20 cellular contexts compared by ENCODE assay signal in genomic region chr11:12478743-12479142, GRCh38.
DNase-seq lines count a peak whose midpoint lies in the region; ATAC-seq and TF ChIP-seq lines count a peak whose summit lies in the region.
"Had no signal": no experiment of that assay in that cellular context is flagged by ENCODE, and none has a peak within 500 bp of the region (broad histone marks: within the 10 kb centered on the region; RNA-seq: fewer than 3 reads in every experiment).

No MANE protein-coding gene starts in this region.

- H3K36me3 ChIP-seq in RWPE2 (ENCODE audit: low read depth) = no peaks in the 10 kb centered on the region
- no peaks in the 10 kb centered on the region for H3K36me3 ChIP-seq in CD8-positive, alpha-beta memory T cell (ENCODE audit: insufficient read depth, low read length)
- no peaks in the 10 kb centered on the region for H3K36me3 ChIP-seq in H7 (replicated peaks; ENCODE audit: control insufficient read depth, insufficient read depth, low read length)
- H3K36me3 ChIP-seq: ovary had no signal

- CTCF ChIA-PET in CD8-positive, alpha-beta memory T cell (lab: Charles Lee) = interaction anchor here (1.2 kb wide), 1 partner anchor 10 kb away, joined by 4 read pairs; no protein-coding TSS in a partner anchor

- no peaks in the 10 kb centered on the region for H3K27me3 Mint-ChIP-seq in mesothelial cell of epicardium (ENCODE audit: low read depth)
- peaks cover 5% of the 10 kb centered on the region in 2 donors for H3K27me3 Mint-ChIP-seq in CD8-positive, alpha-beta memory T cell
- H3K27me3 Mint-ChIP-seq: activated CD4-positive, alpha-beta T cell treated with anti-CD3 and anti-CD28 coated beads, Interleukin-2, amount 10 ng/mL, durations not matched to agents 24 days and 14 days; activated naive CD4-positive, alpha-beta T cell treated with anti-CD3 and anti-CD28 coated beads, Interleukin-2, amount 50 U/mL, for 24 hours; brain; stimulated activated naive CD8-positive, alpha-beta T cell treated with anti-CD3 and anti-CD28 coated beads, Interleukin-15, amount 100 ng/mL, for 72 hours had no signal

- TF ChIP-seq CTCF in AG09309 (IDR thresholded peaks at IDR 0.05; ENCODE audit: control insufficient read depth, insufficient read depth, low read depth, low read length, missing control alignments) (no peak), RWPE2 (IDR thresholded peaks at IDR 0.05; ENCODE audit: poor library complexity, severe bottlenecking) (no peak), fibroblast of pulmonary artery (IDR thresholded peaks at IDR 0.05; ENCODE audit: low read length, missing control alignments) (no peak), mesothelial cell of epicardium (IDR thresholded peaks at IDR 0.05; ENCODE audit: unreplicated experiment) (no peak)

- no peaks in the 10 kb centered on the region for H3K9me3 Mint-ChIP-seq in mesothelial cell of epicardium
- no peaks in the 10 kb centered on the region for H3K9me3 Mint-ChIP-seq in CD8-positive, alpha-beta memory T cell
- H3K9me3 Mint-ChIP-seq: activated CD4-positive, alpha-beta T cell treated with anti-CD3 and anti-CD28 coated beads, Interleukin-2, amount 10 ng/mL, durations not matched to agents 24 days and 14 days; activated naive CD4-positive, alpha-beta T cell treated with anti-CD3 and anti-CD28 coated beads, Interleukin-2, amount 50 U/mL, for 24 hours; brain; stimulated activated naive CD8-positive, alpha-beta T cell treated with anti-CD3 and anti-CD28 coated beads, Interleukin-15, amount 100 ng/mL, for 72 hours had no signal

- H3K27ac ChIP-seq in RWPE2 (ENCODE audit: poor library complexity, severe bottlenecking) = no peak overlapping the region
- H3K27ac ChIP-seq in CD8-positive, alpha-beta memory T cell (ENCODE audit: low read depth, low read length) = no peak overlapping the region
- H3K27ac ChIP-seq: A549, ovary, SK-N-MC had no signal

- no peak overlapping the region for H3K4me3 ChIP-seq in AG09309 (ENCODE audit: control insufficient read depth, low read depth, low read length)
- H3K4me3 ChIP-seq in RWPE2 (ENCODE audit: severe bottlenecking) = no peak overlapping the region
- H3K4me3 ChIP-seq in fibroblast of pulmonary artery (replicated peaks; ENCODE audit: low read depth, low read length) = no peak overlapping the region
- no peak overlapping the region for H3K4me3 ChIP-seq in CD8-positive, alpha-beta memory T cell (ENCODE audit: low read length)
- H3K4me3 ChIP-seq in H7 (ENCODE audit: insufficient read depth, low read depth, low read length) = no peak overlapping the region
- H3K4me3 ChIP-seq: A549, K562, ovary, SK-N-MC had no signal

- H3K4me1 Mint-ChIP-seq in mesothelial cell of epicardium = peaks cover 4% of the 10 kb centered on the region
- no peaks in the 10 kb centered on the region for H3K4me1 Mint-ChIP-seq in CD8-positive, alpha-beta memory T cell
- H3K4me1 Mint-ChIP-seq: activated CD4-positive, alpha-beta T cell treated with anti-CD3 and anti-CD28 coated beads, Interleukin-2, amount 10 ng/mL, durations not matched to agents 24 days and 14 days; activated naive CD4-positive, alpha-beta T cell treated with anti-CD3 and anti-CD28 coated beads, Interleukin-2, amount 50 U/mL, for 24 hours; stimulated activated naive CD8-positive, alpha-beta T cell treated with anti-CD3 and anti-CD28 coated beads, Interleukin-15, amount 100 ng/mL, for 72 hours had no signal

- H3K4me1 ChIP-seq in RWPE2 (ENCODE audit: insufficient read depth, poor library complexity, severe bottlenecking) = peaks cover 7% of the 10 kb centered on the region
- H3K4me1 ChIP-seq in CD8-positive, alpha-beta memory T cell (ENCODE audit: insufficient read depth, low read length) = no peaks in the 10 kb centered on the region
- H3K4me1 ChIP-seq: A549 had no signal

- no peaks in the 10 kb centered on the region for H3K9me3 ChIP-seq in RWPE2 (ENCODE audit: severe bottlenecking)
- H3K9me3 ChIP-seq in CD8-positive, alpha-beta memory T cell (ENCODE audit: low read length) = no peaks in the 10 kb centered on the region
- H3K9me3 ChIP-seq: A549, ovary had no signal

- ATAC-seq in RWPE2 (ENCODE audit: low read depth) = peak; percentile 68
- ATAC-seq in GM21367 (IDR thresholded peaks at IDR 0.05; ENCODE audit: unreplicated experiment) = no peak
- ATAC-seq: A549; HCT116; K562; stimulated activated naive CD8-positive, alpha-beta T cell treated with anti-CD3 and anti-CD28 coated beads, Interleukin-15, amount 100 ng/mL, for 72 hours had no signal

- no peak overlapping the region for H3K4me3 Mint-ChIP-seq in mesothelial cell of epicardium
- no peak overlapping the region for H3K4me3 Mint-ChIP-seq in CD8-positive, alpha-beta memory T cell
- H3K4me3 Mint-ChIP-seq: activated CD4-positive, alpha-beta T cell treated with anti-CD3 and anti-CD28 coated beads, Interleukin-2, amount 10 ng/mL, durations not matched to agents 24 days and 14 days; activated naive CD4-positive, alpha-beta T cell treated with anti-CD3 and anti-CD28 coated beads, Interleukin-2, amount 50 U/mL, for 24 hours; brain; stimulated activated naive CD8-positive, alpha-beta T cell treated with anti-CD3 and anti-CD28 coated beads, Interleukin-15, amount 100 ng/mL, for 72 hours had no signal

- H3K27me3 ChIP-seq in RWPE2 (ENCODE audit: insufficient read depth, poor library complexity, severe bottlenecking) (no peaks in the 10 kb centered on the region), H7 (ENCODE audit: control insufficient read depth, insufficient read depth, low read length) (no peaks in the 10 kb centered on the region)
- no peaks in the 10 kb centered on the region for H3K27me3 ChIP-seq in CD8-positive, alpha-beta memory T cell (ENCODE audit: insufficient read depth, low read length, poor library complexity, severe bottlenecking)
- H3K27me3 ChIP-seq: ovary had no signal

- H3K27ac Mint-ChIP-seq in mesothelial cell of epicardium = peak overlapping the region; percentile 48
- H3K27ac Mint-ChIP-seq in CD8-positive, alpha-beta memory T cell = no peak overlapping the region
- H3K27ac Mint-ChIP-seq: activated CD4-positive, alpha-beta T cell treated with anti-CD3 and anti-CD28 coated beads, Interleukin-2, amount 10 ng/mL, durations not matched to agents 24 days and 14 days; activated naive CD4-positive, alpha-beta T cell treated with anti-CD3 and anti-CD28 coated beads, Interleukin-2, amount 50 U/mL, for 24 hours had no signal

- H3K36me3 Mint-ChIP-seq in mesothelial cell of epicardium = peaks cover 49% of the 10 kb centered on the region
- H3K36me3 Mint-ChIP-seq in CD8-positive, alpha-beta memory T cell = peaks cover 0 to 8% (median 0%) of the 10 kb centered on the region in 3 donors
- H3K36me3 Mint-ChIP-seq: activated naive CD4-positive, alpha-beta T cell treated with anti-CD3 and anti-CD28 coated beads, Interleukin-2, amount 50 U/mL, for 24 hours had no signal

- peak; percentile 47 for DNase-seq in AG09309 (ENCODE audit: low read depth)
- DNase-seq in RWPE2 (ENCODE audit: low spot score) = no peak
- peak; percentile 62 for DNase-seq in fibroblast of pulmonary artery (ENCODE audit: low read depth)
- DNase-seq in mesothelial cell of epicardium (ENCODE audit: low spot score in 2 of 2, unreplicated experiment in 2 of 2) = no peak
- DNase-seq in CD8-positive, alpha-beta memory T cell = no peak
- no peak for DNase-seq in H7
- no peak for DNase-seq in AG20443 (ENCODE audit: low spot score)
- DNase-seq: activated CD4-positive, alpha-beta T cell treated with anti-CD3 and anti-CD28 coated beads, Interleukin-2, amount 10 ng/mL, durations not matched to agents 24 days and 14 days; effector memory CD4-positive, alpha-beta T cell; GDM1; NCI-H345; ovary; stimulated activated naive CD8-positive, alpha-beta T cell treated with anti-CD3 and anti-CD28 coated beads, Interleukin-15, amount 100 ng/mL, for 72 hours had no signal

- POLR2A ChIA-PET in CD8-positive, alpha-beta memory T cell (lab: Charles Lee) = no interaction called here

Comparison
In these comparisons a context has a peak if more than half of its experiments do, and no peak if none do; other contexts are left out.
1. DNase-seq: peak in AG09309 (single experiment) and fibroblast of pulmonary artery (single experiment); none in RWPE2 (single experiment), mesothelial cell of epicardium (0 of 2), CD8-positive, alpha-beta memory T cell (0 of 5), H7 (single experiment) and AG20443 (single experiment).